ENCODE assay signal across 16 cellular contexts in genomic region chr2:164903214-164903613, GRCh38. TPM values are rescaled to one million over a fixed set of nuclear protein-coding genes. Genes with fewer than 3 reads are reported as not detected.
DNase-seq lines count a peak whose midpoint lies in the region; ATAC-seq and TF ChIP-seq lines count a peak whose summit lies in the region.
"Had no signal": no experiment of that assay in that cellular context is flagged by ENCODE, and none has a peak within 500 bp of the region (broad histone marks: within the 10 kb centered on the region; RNA-seq: fewer than 3 reads in every experiment).

No MANE protein-coding gene starts in this region.

- peaks cover 47% of the 10 kb centered on the region for H3K4me1 Mint-ChIP-seq in HFFc6 (ENCODE audit: low read depth)

- TF ChIP-seq POLR2A in suprapubic skin (IDR thresholded peaks at IDR 0.05) = no peak

- H3K9me3 Mint-ChIP-seq in HFFc6 = no peaks in the 10 kb centered on the region

- H3K9me3 ChIP-seq in RWPE2 (ENCODE audit: severe bottlenecking) = no peaks in the 10 kb centered on the region
- no peaks in the 10 kb centered on the region for H3K9me3 ChIP-seq in suprapubic skin
- H3K9me3 ChIP-seq: tibial nerve had no signal

- H3K36me3 Mint-ChIP-seq in HFFc6 (ENCODE audit: low read depth) = no peaks in the 10 kb centered on the region
- H3K36me3 Mint-ChIP-seq: CD8-positive, alpha-beta T cell had no signal

- no peak for TF ChIP-seq EP300 in suprapubic skin (IDR thresholded peaks at IDR 0.05)

- H3K36me3 ChIP-seq in RWPE2 (ENCODE audit: low read depth) (no peaks in the 10 kb centered on the region), suprapubic skin (no peaks in the 10 kb centered on the region)
- H3K36me3 ChIP-seq: tibial nerve had no signal

- H3K27me3 Mint-ChIP-seq in HFFc6 (ENCODE audit: insufficient read depth) = no peaks in the 10 kb centered on the region

- H3K4me3 ChIP-seq in AG09309 (ENCODE audit: control insufficient read depth, low read depth, low read length) = no peak overlapping the region
- no peak overlapping the region for H3K4me3 ChIP-seq in RWPE2 (ENCODE audit: severe bottlenecking)
- no peak overlapping the region for H3K4me3 ChIP-seq in suprapubic skin
- H3K4me3 ChIP-seq: dorsolateral prefrontal cortex, hepatocyte, tibial nerve had no signal

- H3K27ac Mint-ChIP-seq in HFFc6 = peak overlapping the region; percentile 32; the same call in 1 of the 2 replicates
- H3K27ac Mint-ChIP-seq: CD8-positive, alpha-beta T cell had no signal

- no peaks in the 10 kb centered on the region for H3K27me3 ChIP-seq in RWPE2 (ENCODE audit: insufficient read depth, poor library complexity, severe bottlenecking)
- H3K27me3 ChIP-seq in suprapubic skin = no peaks in the 10 kb centered on the region
- H3K27me3 ChIP-seq: dorsolateral prefrontal cortex, hepatocyte, tibial nerve had no signal

- H3K4me3 Mint-ChIP-seq in HFFc6 = no peak overlapping the region
- H3K4me3 Mint-ChIP-seq: CD8-positive, alpha-beta T cell had no signal

- TF ChIP-seq CTCF in AG09309 (IDR thresholded peaks at IDR 0.05; ENCODE audit: control insufficient read depth, insufficient read depth, low read depth, low read length, missing control alignments) (no peak), HFFc6 (IDR thresholded peaks at IDR 0.05) (no peak), RWPE2 (IDR thresholded peaks at IDR 0.05; ENCODE audit: poor library complexity, severe bottlenecking) (no peak), suprapubic skin (IDR thresholded peaks at IDR 0.05) (no peak)

- peak; percentile 62; the same call in 2 of the 3 replicates for ATAC-seq in RWPE2 (ENCODE audit: low read depth)
- no peak for ATAC-seq in HG03097 (IDR thresholded peaks at IDR 0.05; ENCODE audit: low FRiP score, unreplicated experiment)
- ATAC-seq: CD8-positive, alpha-beta T cell had no signal

- H3K4me1 ChIP-seq in RWPE2 (ENCODE audit: insufficient read depth, poor library complexity, severe bottlenecking) = peaks cover 21% of the 10 kb centered on the region
- peaks cover 14% of the 10 kb centered on the region for H3K4me1 ChIP-seq in suprapubic skin

- DNase-seq in AG09309 (ENCODE audit: low read depth) = peak; percentile 40
- DNase-seq in HFFc6 = peak; percentile 70
- DNase-seq in RWPE2 (ENCODE audit: low spot score) = no peak
- DNase-seq in fibroblast of peridontal ligament (ENCODE audit: extremely low read depth) = peak; percentile 89
- DNase-seq in NOMO-1 (lab: John Stamatoyannopoulos, UW; ENCODE audit: unreplicated experiment in 2 of 2) = no peak
- no peak for DNase-seq in hepatic stellate cell (ENCODE audit: low spot score)
- no peak for DNase-seq in suprapubic skin (ENCODE audit: low spot score in 2 of 2)
- DNase-seq: activated CD4-positive, alpha-beta T cell treated with anti-CD3 and anti-CD28 coated beads for 1 hour; activated gamma-delta T cell; CD8-positive, alpha-beta T cell; dorsolateral prefrontal cortex; NCI-H1048; retina had no signal

- H3K27ac ChIP-seq in RWPE2 (ENCODE audit: poor library complexity, severe bottlenecking) (no peak overlapping the region), suprapubic skin (no peak overlapping the region)
- H3K27ac ChIP-seq: hepatocyte had no signal

RNA-seq across cellular contexts. Expression of gene SLC38A11, which starts 52.1 kb away (rescaled TPM):
- 1 to 10 TPM; 2.1 to 3.0 (median 2.5) TPM for total RNA-seq in HFFc6 (2021; fragmentation: NEBNext Ultra II Directional; extraction: Animal tissue kit (Norgen Biotek cat#: 25700))
- 1 to 10 TPM in 1 of 4 donors, under 1 TPM in 2, not detected in 1; 0.42 to 1.1 (median 0.52) TPM for total RNA-seq in suprapubic skin
- total RNA-seq: CD8-positive, alpha-beta T cell had no signal

Comparison
In these comparisons a context has a peak if more than half of its experiments do, and no peak if none do; other contexts are left out.
1. DNase-seq: peak in AG09309 (single experiment), HFFc6 (single experiment) and fibroblast of peridontal ligament (single experiment); none in RWPE2 (single experiment), NOMO-1 (0 of 2), hepatic stellate cell (single experiment) and suprapubic skin (0 of 2).